Comparison of ENCODE assay signal across 12 cellular contexts in the genomic region with DNA sequence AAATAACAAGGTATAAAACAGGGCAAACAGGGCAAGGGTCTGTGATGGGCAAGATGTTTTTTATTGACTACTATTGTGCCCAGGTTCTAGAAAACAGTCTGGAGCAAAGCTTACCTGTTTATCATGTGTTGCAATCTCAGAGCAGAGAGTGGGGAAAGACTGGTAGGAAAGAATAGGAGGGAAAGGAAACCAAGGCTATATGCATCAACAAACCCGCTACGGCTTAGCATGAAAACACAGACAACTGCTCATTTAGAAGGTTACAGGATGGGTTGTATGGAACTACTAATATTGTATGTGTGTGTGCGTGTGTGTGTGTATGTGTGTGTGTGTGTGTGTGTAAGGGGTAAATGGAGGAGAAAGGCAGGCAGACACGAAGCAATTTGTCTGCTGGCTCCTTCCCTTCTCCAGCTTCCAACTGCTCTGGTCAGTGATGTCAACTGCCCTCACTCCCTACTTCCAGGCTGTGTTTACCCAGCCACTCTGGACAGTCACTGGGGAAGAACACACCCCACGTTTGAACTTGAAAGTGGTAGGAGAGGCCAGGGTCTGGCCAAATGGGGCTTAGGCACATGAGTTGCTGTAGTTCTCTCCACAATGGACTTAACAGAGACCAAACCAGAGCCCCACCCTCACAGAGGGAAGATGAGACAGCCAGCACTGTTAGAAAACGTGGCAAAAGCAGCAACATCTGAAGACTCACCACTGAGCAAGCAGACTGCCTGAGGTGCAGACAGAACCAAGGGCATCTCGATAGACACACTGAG. TPM values are rescaled to one million over a fixed set of nuclear protein-coding genes. Genes with fewer than 3 reads are reported as not detected.
A peak's percentile ranks its signal among the peaks of the same experiment; 100 is the strongest.
DNase-seq lines count a peak whose midpoint lies in the region; ATAC-seq and TF ChIP-seq lines count a peak whose summit lies in the region.
"Had no signal": no experiment of that assay in that cellular context is flagged by ENCODE, and none has a peak within 500 bp of the region (broad histone marks: within the 10 kb centered on the region; RNA-seq: fewer than 3 reads in every experiment).

No MANE protein-coding gene starts in this region.

- no TSS peak for BruUV-seq in PC-3 (replicated peaks; lab: Mats Ljungman, UMichigan)

- no peak for TF ChIP-seq CTCF in PC-3 (conservative IDR thresholded peaks at IDR 0.05; ENCODE audit: low read depth, low read length)
- no peak for TF ChIP-seq CTCF in fibroblast of mammary gland (conservative IDR thresholded peaks at IDR 0.05; ENCODE audit: control insufficient read depth, insufficient read depth, low read depth, low read length)
- no peak for TF ChIP-seq CTCF in adrenal gland (IDR thresholded peaks at IDR 0.05)

- H3K4me1 ChIP-seq in BLaER1 = peaks cover 42% of the 10 kb centered on the region
- peaks cover 14% of the 10 kb centered on the region for H3K4me1 ChIP-seq in PC-3 (ENCODE audit: insufficient read depth, low read length)
- H3K4me1 ChIP-seq in muscle layer of duodenum (ENCODE audit: control insufficient read depth in 1 of 2, insufficient read depth in 2 of 2, low read length in 2 of 2) = peaks cover 5 to 10% of the 10 kb centered on the region in 2 donors
- peaks cover 0 to 15% of the 10 kb centered on the region in 2 donors for H3K4me1 ChIP-seq in adrenal gland (replicated peaks in 1 of 2)

- H3K27ac ChIP-seq in BLaER1 = peak overlapping the region; percentile 68
- no peak overlapping the region for H3K27ac ChIP-seq in PC-3 (ENCODE audit: low read length)
- peak overlapping the region; percentile 46 for H3K27ac ChIP-seq in muscle layer of duodenum (ENCODE audit: low read length)
- peak overlapping the region in 1 of 5 donors; percentile 2 for H3K27ac ChIP-seq in adrenal gland

- H4K20me1 ChIP-seq in BLaER1 (peaks cover 99% of the 10 kb centered on the region), PC-3 (ENCODE audit: low read length) (no peaks in the 10 kb centered on the region)

- H3F3A ChIP-seq in PC-3 (ENCODE audit: low read length, unreplicated experiment) = no peaks in the 10 kb centered on the region

- no peak for TF ChIP-seq POLR2A in adrenal gland (IDR thresholded peaks at IDR 0.05)

- intact Hi-C loops in PC-3 (cut with micrococcal nuclease) = loop anchor here (5.0 kb wide), 1 partner anchor 37 kb away; no protein-coding TSS in a partner anchor
- intact Hi-C loops in adrenal gland (cut with DNase I) = no loop called here

- no peaks in the 10 kb centered on the region for H3K9me2 ChIP-seq in PC-3 (replicated peaks; ENCODE audit: low read length)

- H3K9ac ChIP-seq in BLaER1 = peak overlapping the region; percentile 50
- no peak overlapping the region for H3K9ac ChIP-seq in PC-3 (ENCODE audit: low read length)

- H3K4me3 ChIP-seq in BLaER1 = no peak overlapping the region
- no peak overlapping the region for H3K4me3 ChIP-seq in PC-3 (ENCODE audit: low read length)
- no peak overlapping the region for H3K4me3 ChIP-seq in fibroblast of mammary gland (ENCODE audit: control insufficient read depth, low read depth, low read length)
- H3K4me3 ChIP-seq in muscle layer of duodenum (ENCODE audit: low read depth in 1 of 2, low read length in 2 of 2) = no peak overlapping the region
- no peak overlapping the region for H3K4me3 ChIP-seq in adrenal gland

- H3K36me3 ChIP-seq in BLaER1 (peaks cover 10% of the 10 kb centered on the region; the same call in 1 of the 2 replicates), PC-3 (ENCODE audit: low read depth, low read length) (no peaks in the 10 kb centered on the region), muscle layer of duodenum (ENCODE audit: control insufficient read depth in 1 of 2, insufficient read depth in 2 of 2, low read length in 2 of 2) (no peaks in the 10 kb centered on the region), adrenal gland (replicated peaks in 1 of 2) (no peaks in the 10 kb centered on the region)

- no peak for DNase-seq in PC-3
- peak; percentile 34 for DNase-seq in fibroblast of mammary gland (ENCODE audit: low read depth)
- DNase-seq in SKM-1 (lab: John Stamatoyannopoulos, UW; ENCODE audit: unreplicated experiment) = no peak
- DNase-seq in GM19238 (ENCODE audit: insufficient read length, low spot score) = no peak
- DNase-seq in adrenal gland = no peak
- DNase-seq: CD4-positive, alpha-beta T cell; H9; NCI-H510A treated with DMSO at 0.1 percent for 48 hours had no signal

- H3K27me3 ChIP-seq in BLaER1 = no peaks in the 10 kb centered on the region
- H3K27me3 ChIP-seq in PC-3 (ENCODE audit: low read length) = no peaks in the 10 kb centered on the region
- no peaks in the 10 kb centered on the region for H3K27me3 ChIP-seq in muscle layer of duodenum (ENCODE audit: low read depth, low read length)
- H3K27me3 ChIP-seq in adrenal gland = no peaks in the 10 kb centered on the region

- 64 to 69% (median 66%) methylated on average over 7 of the region's 7 CpGs for WGBS in adrenal gland, 4 donors

- peaks cover 5% of the 10 kb centered on the region; the same call in 1 of the 2 replicates for H3K9me3 ChIP-seq in BLaER1
- H3K9me3 ChIP-seq in PC-3 (ENCODE audit: low read length) = no peaks in the 10 kb centered on the region
- H3K9me3 ChIP-seq in muscle layer of duodenum (ENCODE audit: control insufficient read depth in 1 of 2, low read length in 2 of 2) = no peaks in the 10 kb centered on the region
- H3K9me3 ChIP-seq in adrenal gland (replicated peaks in 1 of 3) = no peaks in the 10 kb centered on the region

- no peaks in the 10 kb centered on the region for H3K79me2 ChIP-seq in PC-3 (ENCODE audit: low read length)

- peak overlapping the region; percentile 81 for H3K4me2 ChIP-seq in BLaER1
- no peak overlapping the region for H3K4me2 ChIP-seq in PC-3 (ENCODE audit: low read length)

- ATAC-seq in PC-3 (peak; percentile 71), GM18907 (IDR thresholded peaks at IDR 0.05; ENCODE audit: unreplicated experiment) (no peak)
- ATAC-seq: activated T-helper 17 cell treated with anti-CD3 and anti-CD28 coated beads, Interleukin-2, amount 50 U/mL, for 72 hours had no signal

- POLR2A ChIA-PET in PC-3 (lab: Charles Lee; ENCODE audit: unreplicated experiment) = no interaction called here

- no peak overlapping the region for H2AFZ ChIP-seq in PC-3 (ENCODE audit: low read length)

- CTCF ChIA-PET in PC-3 (lab: Charles Lee) = no interaction called here

RNA-seq across cellular contexts. Expression of gene GAB2, which starts 47.0 kb away (rescaled TPM):
- 7.1 and 10.7 TPM in 2 replicates for total RNA-seq in PC-3 (2014; rRNA removed)
- 10 to 100 TPM in 7 of 8 donors, 1 to 10 TPM in 1; 2.4 to 22.4 (median 18.5) TPM for total RNA-seq in adrenal gland
- 10 to 100 TPM in 1 of 3 donors, 1 to 10 TPM in 2; 3.6 to 10.7 (median 8.7) TPM for polyA plus RNA-seq in adrenal gland
